Comparison of ENCODE assay signal across 16 cellular contexts in the genomic region with DNA sequence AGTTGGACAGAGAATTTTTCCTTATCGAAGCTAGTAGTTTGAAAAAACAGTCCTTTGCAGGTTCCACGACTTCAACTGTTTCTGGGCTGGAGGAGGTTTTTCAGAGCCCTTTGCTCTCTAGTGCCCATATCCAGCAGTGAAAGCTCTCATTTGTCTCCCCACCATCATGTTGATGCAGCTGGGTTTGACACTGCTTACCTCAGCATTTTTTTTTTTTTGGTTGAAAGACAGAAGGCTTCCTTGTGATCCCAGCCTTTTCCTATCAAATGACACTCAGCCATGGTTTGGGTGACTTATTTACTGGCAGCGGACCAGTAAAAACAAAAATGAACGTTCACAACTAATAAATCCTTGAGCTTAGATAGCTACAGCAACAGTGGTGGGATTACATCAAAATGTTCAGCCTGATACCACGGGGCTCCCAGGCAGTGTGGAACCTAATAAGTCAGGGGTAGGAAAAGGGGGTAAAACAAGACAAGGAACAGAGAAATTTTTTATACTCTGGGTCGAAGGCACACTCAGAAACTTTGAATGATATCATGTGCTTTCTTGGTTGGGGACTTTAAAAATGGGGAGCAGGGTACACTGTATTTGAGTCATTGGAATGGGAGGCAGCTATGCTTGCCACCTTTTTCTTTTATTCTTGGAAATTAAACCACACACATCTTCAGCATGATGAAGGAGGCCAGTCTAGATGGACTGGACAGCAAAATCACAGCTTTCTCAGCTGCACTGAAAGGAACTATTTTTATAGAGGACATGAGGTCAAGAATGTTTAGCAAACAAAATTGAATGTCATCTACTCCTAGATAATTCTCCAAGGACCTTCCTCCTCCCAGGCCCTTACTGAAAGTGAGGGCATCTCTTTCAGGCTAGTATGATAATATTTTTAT.
DNase-seq lines count a peak whose midpoint lies in the region; ATAC-seq and TF ChIP-seq lines count a peak whose summit lies in the region.
"Had no signal": no experiment of that assay in that cellular context is flagged by ENCODE, and none has a peak within 500 bp of the region (broad histone marks: within the 10 kb centered on the region; RNA-seq: fewer than 3 reads in every experiment).

No MANE protein-coding gene starts in this region.

- H3K27me3 ChIP-seq in layer of hippocampus (ENCODE audit: control insufficient read depth, insufficient read depth, low read length), result no peaks in the 10 kb centered on the region
- no peaks in the 10 kb centered on the region for H3K27me3 ChIP-seq in body of pancreas
- H3K27me3 ChIP-seq: neutrophil had no signal

- ATAC-seq in body of pancreas (no peak), GM18873 (IDR thresholded peaks at IDR 0.05; ENCODE audit: low FRiP score, unreplicated experiment) (no peak)
- ATAC-seq: activated CD4-positive, alpha-beta T cell treated with anti-CD3 and anti-CD28 coated beads for 36 hours; activated T-cell treated with anti-CD3 and anti-CD28 coated beads, Interleukin-2, amount 50 U/mL, for 4 hours had no signal

- no peaks in the 10 kb centered on the region for H3K36me3 ChIP-seq in body of pancreas (replicated peaks in 1 of 2; ENCODE audit: insufficient read depth in 1 of 2, low read depth in 2 of 2)
- H3K36me3 ChIP-seq: neutrophil had no signal

- DNase-seq in NCI-H1092 treated with DMSO at 0.1 percent for 48 hours (lab: John Stamatoyannopoulos, UW) (peak; percentile 24), NCI-H1092 (lab: John Stamatoyannopoulos, UW) (no peak), dermis microvascular lymphatic vessel endothelial cell (ENCODE audit: low read depth in 2 of 2) (peak; percentile 91), smooth muscle cell of the brain vasculature (ENCODE audit: low read depth, low spot score) (peak; percentile 65), body of pancreas (no peak)
- no peak for DNase-seq in stimulated activated CD8-positive, alpha-beta memory T cell treated with anti-CD3 and anti-CD28 coated beads, Interleukin-4, amount 100 ng/mL, for 48 hours
- DNase-seq: activated CD4-positive, alpha-beta T cell treated with anti-CD3 and anti-CD28 coated beads for 36 hours; activated T-cell treated with anti-CD3 and anti-CD28 coated beads, Interleukin-2, amount 50 U/mL, for 4 hours; NCI-H2227 treated with DMSO at 0.1 percent for 48 hours; PC-9; trophoblast cell had no signal

- H3K9me3 ChIP-seq in body of pancreas, result no peaks in the 10 kb centered on the region
- H3K9me3 ChIP-seq: neutrophil had no signal

- WGBS in body of pancreas, 2 donors, result 14 to 23% methylated on average over 6 of the region's 6 CpGs

- no peak for TF ChIP-seq POLR2A in body of pancreas (IDR thresholded peaks at IDR 0.05)

- peak overlapping the region; percentile 69 for H3K27ac ChIP-seq in layer of hippocampus (ENCODE audit: low read depth, low read length)
- no peak overlapping the region for H3K27ac ChIP-seq in body of pancreas
- H3K27ac ChIP-seq: 22Rv1, KMS-11, neutrophil, PC-9 had no signal

- no peak for TF ChIP-seq CTCF in body of pancreas (IDR thresholded peaks at IDR 0.05)

- intact Hi-C loops in body of pancreas (cut with DNase I), result no loop called here

- no peaks in the 10 kb centered on the region for H3K4me1 ChIP-seq in body of pancreas

- H3K4me3 ChIP-seq in body of pancreas, result no peak overlapping the region
- H3K4me3 ChIP-seq: PC-9 had no signal

Comparison
In these comparisons a context has a peak if more than half of its experiments do, and no peak if none do; other contexts are left out.
1. DNase-seq: peak in NCI-H1092 treated with DMSO at 0.1 percent for 48 hours (single experiment), dermis microvascular lymphatic vessel endothelial cell (2 of 2) and smooth muscle cell of the brain vasculature (single experiment); none in NCI-H1092 (single experiment), stimulated activated CD8-positive, alpha-beta memory T cell treated with anti-CD3 and anti-CD28 coated beads, Interleukin-4, amount 100 ng/mL, for 48 hours (single experiment) and body of pancreas (0 of 4).